In genomic region chr14:97832734-97833133, GRCh38 we compare ENCODE assay signal across 15 cellular contexts.
DNase-seq lines count a peak whose midpoint lies in the region; ATAC-seq and TF ChIP-seq lines count a peak whose summit lies in the region.
"Had no signal": no experiment of that assay in that cellular context is flagged by ENCODE, and none has a peak within 500 bp of the region (broad histone marks: within the 10 kb centered on the region; RNA-seq: fewer than 3 reads in every experiment).

No MANE protein-coding gene starts in this region.

- H3K4me2 ChIP-seq in osteoblast (ENCODE audit: insufficient read depth, low read length): no peak overlapping the region
- H3K4me2 ChIP-seq: BLaER1 treated with 17β-estradiol and CSF1 and Interleukin-3, amounts not matched to agents 10 nM and 100 nM had no signal

- H3K9me3 ChIP-seq in osteoblast (ENCODE audit: low read depth, low read length): no peaks in the 10 kb centered on the region
- H3K9me3 ChIP-seq: BLaER1 treated with 17β-estradiol and CSF1 and Interleukin-3, amounts not matched to agents 10 nM and 100 nM had no signal

- H3K27ac Mint-ChIP-seq in activated T-helper 2 cell treated with anti-CD3 and anti-CD28 coated beads, Interferon-gamma antibody, Interleukin-2, Interleukin-4, amounts not matched to agents 10 μg/mL and 5 μg/mL and 100 μg/mL, durations not matched to agents 14 hours and 24 hours and 36 hours: peak overlapping the region; percentile 18
- H3K27ac Mint-ChIP-seq: CD4-positive, CD25-positive, alpha-beta regulatory T cell; IgD-negative memory B cell had no signal

- TF ChIP-seq CTCF in osteoblast (IDR thresholded peaks at IDR 0.05; ENCODE audit: extremely low read depth, low read depth, low read length): no peak

- H3K4me3 Mint-ChIP-seq in activated T-helper 2 cell treated with anti-CD3 and anti-CD28 coated beads, Interferon-gamma antibody, Interleukin-2, Interleukin-4, amounts not matched to agents 10 μg/mL and 5 μg/mL and 100 μg/mL, durations not matched to agents 14 hours and 24 hours and 36 hours (ENCODE audit: low read depth): no peak overlapping the region
- H3K4me3 Mint-ChIP-seq: CD4-positive, CD25-positive, alpha-beta regulatory T cell had no signal

- DNase-seq in NCI-H2171 (lab: John Stamatoyannopoulos, UW): peak; percentile 93
- DNase-seq in NCI-H82 (lab: John Stamatoyannopoulos, UW): peak; percentile 94
- no peak for DNase-seq in activated T-helper 2 cell treated with anti-CD3 and anti-CD28 coated beads, Interferon-gamma antibody, Interleukin-2, Interleukin-4, amounts not matched to agents 10 μg/mL and 5 μg/mL and 100 μg/mL, durations not matched to agents 14 hours and 24 hours and 36 hours (ENCODE audit: low spot score)
- peak; percentile 63 for DNase-seq in osteoblast (ENCODE audit: insufficient read length, low spot score, missing footprints)
- no peak for DNase-seq in posterior cingulate gyrus
- DNase-seq in GF-D8 (lab: John Stamatoyannopoulos, UW): no peak
- DNase-seq: ACHN; CD4-positive, CD25-positive, alpha-beta regulatory T cell; DMS 273 treated with DMSO at 0.1 percent for 48 hours had no signal

- H3K4me3 ChIP-seq in osteoblast (ENCODE audit: insufficient read depth, low read length): no peak overlapping the region
- H3K4me3 ChIP-seq: BLaER1 treated with 17β-estradiol and CSF1 and Interleukin-3, amounts not matched to agents 10 nM and 100 nM; GM12878 had no signal

- H3K4me1 Mint-ChIP-seq in activated T-helper 2 cell treated with anti-CD3 and anti-CD28 coated beads, Interferon-gamma antibody, Interleukin-2, Interleukin-4, amounts not matched to agents 10 μg/mL and 5 μg/mL and 100 μg/mL, durations not matched to agents 14 hours and 24 hours and 36 hours (ENCODE audit: low read depth): no peaks in the 10 kb centered on the region
- H3K4me1 Mint-ChIP-seq: IgD-negative memory B cell had no signal

- no peak overlapping the region for H2AFZ ChIP-seq in osteoblast (ENCODE audit: low read length)

- H4K20me1 ChIP-seq in osteoblast (ENCODE audit: insufficient read depth, low read length): no peaks in the 10 kb centered on the region
- H4K20me1 ChIP-seq: BLaER1 treated with 17β-estradiol and CSF1 and Interleukin-3, amounts not matched to agents 10 nM and 100 nM had no signal

- H3K36me3 ChIP-seq in osteoblast (ENCODE audit: insufficient read depth, low read length): no peaks in the 10 kb centered on the region
- H3K36me3 ChIP-seq: BLaER1 treated with 17β-estradiol and CSF1 and Interleukin-3, amounts not matched to agents 10 nM and 100 nM had no signal

- intact Hi-C loops in activated T-helper 2 cell treated with anti-CD3 and anti-CD28 coated beads, Interferon-gamma antibody, Interleukin-2, Interleukin-4, amounts not matched to agents 10 μg/mL and 5 μg/mL and 100 μg/mL, durations not matched to agents 14 hours and 24 hours and 36 hours (cut with micrococcal nuclease): no loop called here
- intact Hi-C loops in posterior cingulate gyrus (cut with DNase I): no loop called here

- H3K79me2 ChIP-seq in osteoblast (ENCODE audit: insufficient read depth, low read length): no peaks in the 10 kb centered on the region

- H3K27ac ChIP-seq in osteoblast (ENCODE audit: low read depth, low read length): no peak overlapping the region
- H3K27ac ChIP-seq: BLaER1 treated with 17β-estradiol and CSF1 and Interleukin-3, amounts not matched to agents 10 nM and 100 nM had no signal

- no peaks in the 10 kb centered on the region for H3K4me1 ChIP-seq in osteoblast (ENCODE audit: insufficient read depth, low read length)
- H3K4me1 ChIP-seq: BLaER1 treated with 17β-estradiol and CSF1 and Interleukin-3, amounts not matched to agents 10 nM and 100 nM had no signal

- no peak for ATAC-seq in HG03442 (IDR thresholded peaks at IDR 0.05; ENCODE audit: unreplicated experiment)
- ATAC-seq in GM18873 (IDR thresholded peaks at IDR 0.05; ENCODE audit: low FRiP score, unreplicated experiment): no peak
- ATAC-seq: GM12878, HCT116 had no signal

- no peaks in the 10 kb centered on the region for H3K36me3 Mint-ChIP-seq in activated T-helper 2 cell treated with anti-CD3 and anti-CD28 coated beads, Interferon-gamma antibody, Interleukin-2, Interleukin-4, amounts not matched to agents 10 μg/mL and 5 μg/mL and 100 μg/mL, durations not matched to agents 14 hours and 24 hours and 36 hours (ENCODE audit: low read depth)
- H3K36me3 Mint-ChIP-seq: CD4-positive, CD25-positive, alpha-beta regulatory T cell; IgD-negative memory B cell had no signal

- H3K27me3 ChIP-seq in osteoblast (ENCODE audit: insufficient read depth, low read length): no peaks in the 10 kb centered on the region
- H3K27me3 ChIP-seq: BLaER1 treated with 17β-estradiol and CSF1 and Interleukin-3, amounts not matched to agents 10 nM and 100 nM had no signal

- no peaks in the 10 kb centered on the region for H3K9me3 Mint-ChIP-seq in activated T-helper 2 cell treated with anti-CD3 and anti-CD28 coated beads, Interferon-gamma antibody, Interleukin-2, Interleukin-4, amounts not matched to agents 10 μg/mL and 5 μg/mL and 100 μg/mL, durations not matched to agents 14 hours and 24 hours and 36 hours

- peaks cover 3% of the 10 kb centered on the region for H3K27me3 Mint-ChIP-seq in activated T-helper 2 cell treated with anti-CD3 and anti-CD28 coated beads, Interferon-gamma antibody, Interleukin-2, Interleukin-4, amounts not matched to agents 10 μg/mL and 5 μg/mL and 100 μg/mL, durations not matched to agents 14 hours and 24 hours and 36 hours (ENCODE audit: low read depth)

Comparison
In these comparisons a context has a peak if more than half of its experiments do, and no peak if none do; other contexts are left out.
1. DNase-seq: peak in NCI-H2171 (single experiment), NCI-H82 (single experiment) and osteoblast (single experiment); none in activated T-helper 2 cell treated with anti-CD3 and anti-CD28 coated beads, Interferon-gamma antibody, Interleukin-2, Interleukin-4, amounts not matched to agents 10 μg/mL and 5 μg/mL and 100 μg/mL, durations not matched to agents 14 hours and 24 hours and 36 hours (single experiment), posterior cingulate gyrus (0 of 10) and GF-D8 (single experiment).